Comparison of ENCODE assay signal across 9 cellular contexts in genomic region chr12:53791735-53792326, GRCh38. TPM values are rescaled to one million over a fixed set of nuclear protein-coding genes. Genes with fewer than 3 reads are reported as not detected.
DNase-seq lines count a peak whose midpoint lies in the region; ATAC-seq and TF ChIP-seq lines count a peak whose summit lies in the region.
"Had no signal": no experiment of that assay in that cellular context is flagged by ENCODE, and none has a peak within 500 bp of the region (broad histone marks: within the 10 kb centered on the region; RNA-seq: fewer than 3 reads in every experiment).

No MANE protein-coding gene starts in this region.

- H3K4me3 ChIP-seq in DND-41 (ENCODE audit: low read depth in 1 of 2, low read length in 2 of 2) (no peak overlapping the region), MM.1S (ENCODE audit: low read length) (no peak overlapping the region)
- no peak overlapping the region for H3K4me3 ChIP-seq in naive thymus-derived CD4-positive, alpha-beta T cell (ENCODE audit: low read length)

- ATAC-seq in DND-41 (ENCODE audit: insufficient read depth, low read depth) (peak; percentile 29; the same call in 1 of the 3 replicates), HG03442 (IDR thresholded peaks at IDR 0.05; ENCODE audit: unreplicated experiment) (no peak), HG02678 (IDR thresholded peaks at IDR 0.05; ENCODE audit: unreplicated experiment) (no peak), HG02610 (IDR thresholded peaks at IDR 0.05; ENCODE audit: unreplicated experiment) (no peak)
- no peak for ATAC-seq in activated naive CD8-positive, alpha-beta T cell treated with anti-CD3 and anti-CD28 coated beads, Interleukin-2, amount 10 ng/mL, durations not matched to agents 7 days and 5 days (ENCODE audit: low read depth)
- ATAC-seq in naive thymus-derived CD4-positive, alpha-beta T cell: no peak

- H3K27ac ChIP-seq in DND-41 (ENCODE audit: low read length) (no peak overlapping the region), MM.1S (ENCODE audit: low read length) (no peak overlapping the region)
- H3K27ac ChIP-seq in naive thymus-derived CD4-positive, alpha-beta T cell (ENCODE audit: low read depth, low read length): no peak overlapping the region

- no peaks in the 10 kb centered on the region for H3K9me2 ChIP-seq in MM.1S (replicated peaks; ENCODE audit: insufficient read depth, low read length)

- POLR2A ChIA-PET in activated naive CD8-positive, alpha-beta T cell treated with anti-CD3 and anti-CD28 coated beads, Interleukin-2, amount 10 ng/mL, durations not matched to agents 7 days and 5 days (lab: Charles Lee): no interaction called here
- POLR2A ChIA-PET in naive thymus-derived CD4-positive, alpha-beta T cell (lab: Charles Lee): no interaction called here

- H3K27me3 ChIP-seq in DND-41 (ENCODE audit: insufficient read depth, low read length, poor library complexity): peaks cover 58% of the 10 kb centered on the region
- H3K27me3 ChIP-seq in MM.1S (replicated peaks; ENCODE audit: insufficient read depth, low read length): no peaks in the 10 kb centered on the region
- peaks cover 0 to 2% of the 10 kb centered on the region in 2 donors for H3K27me3 ChIP-seq in naive thymus-derived CD4-positive, alpha-beta T cell (ENCODE audit: control insufficient read depth in 2 of 2, insufficient read depth in 2 of 2, low read length in 2 of 2)

- CTCF ChIA-PET in naive thymus-derived CD4-positive, alpha-beta T cell (lab: Charles Lee): interaction anchor here (0.6 to 1.1 kb wide), 3 partner anchors 8 to 425 kb away, joined by 3 read pairs; no protein-coding TSS in a partner anchor

- no peaks in the 10 kb centered on the region for H3K36me3 Mint-ChIP-seq in activated naive CD8-positive, alpha-beta T cell treated with anti-CD3 and anti-CD28 coated beads, Interleukin-2, amount 10 ng/mL, durations not matched to agents 7 days and 5 days
- H3K36me3 Mint-ChIP-seq in naive thymus-derived CD4-positive, alpha-beta T cell: peaks cover 0 to under 1% (median 0%) of the 10 kb centered on the region in 5 donors

- TF ChIP-seq CTCF in DND-41 (IDR thresholded peaks at IDR 0.05; ENCODE audit: borderline replicate concordance, extremely low read depth, low read length, poor library complexity, severe bottlenecking) (peak; percentile 63), MM.1S (IDR thresholded peaks at IDR 0.05; ENCODE audit: low read length) (peak; percentile 60)

- H3K9ac ChIP-seq in DND-41 (ENCODE audit: low read depth, low read length): no peak overlapping the region
- H3K9ac ChIP-seq in MM.1S (ENCODE audit: low read length): no peak overlapping the region

- H3K27me3 Mint-ChIP-seq in activated naive CD8-positive, alpha-beta T cell treated with anti-CD3 and anti-CD28 coated beads, Interleukin-2, amount 10 ng/mL, durations not matched to agents 7 days and 5 days: peaks cover 18% of the 10 kb centered on the region
- H3K27me3 Mint-ChIP-seq in naive thymus-derived CD4-positive, alpha-beta T cell: peaks cover 18 to 35% (median 24%) of the 10 kb centered on the region in 5 donors

- H3F3A ChIP-seq in MM.1S (ENCODE audit: insufficient read depth, low read length): no peaks in the 10 kb centered on the region

- no peak overlapping the region for H3K27ac Mint-ChIP-seq in activated naive CD8-positive, alpha-beta T cell treated with anti-CD3 and anti-CD28 coated beads, Interleukin-2, amount 10 ng/mL, durations not matched to agents 7 days and 5 days
- H3K27ac Mint-ChIP-seq in naive thymus-derived CD4-positive, alpha-beta T cell: no peak overlapping the region

- H4K20me1 ChIP-seq in DND-41 (ENCODE audit: insufficient read depth, low read length) (no peaks in the 10 kb centered on the region), MM.1S (ENCODE audit: insufficient read depth, low read length) (no peaks in the 10 kb centered on the region)

- H3K4me1 ChIP-seq in DND-41 (ENCODE audit: insufficient read depth, low read length): no peaks in the 10 kb centered on the region
- no peaks in the 10 kb centered on the region for H3K4me1 ChIP-seq in MM.1S (ENCODE audit: low read length)
- no peaks in the 10 kb centered on the region for H3K4me1 ChIP-seq in naive thymus-derived CD4-positive, alpha-beta T cell (ENCODE audit: control insufficient read depth in 2 of 2, insufficient read depth in 2 of 2, low read length in 2 of 2)

- DNase-seq in DND-41 (peak; percentile 21), MM.1S (peak; percentile 20), OCI-M2 (lab: John Stamatoyannopoulos, UW; ENCODE audit: unreplicated experiment) (no peak)
- DNase-seq in activated naive CD8-positive, alpha-beta T cell treated with anti-CD3 and anti-CD28 coated beads, Interleukin-2, amount 10 ng/mL, durations not matched to agents 7 days and 5 days: peak; percentile 28
- peak in 5 of 9 donors; percentile 1 to 23 (median 14) for DNase-seq in naive thymus-derived CD4-positive, alpha-beta T cell

- no peak overlapping the region for H2AFZ ChIP-seq in DND-41 (ENCODE audit: low read depth, low read length)
- H2AFZ ChIP-seq in MM.1S (ENCODE audit: low read length): no peak overlapping the region

- no peak overlapping the region for H3K4me3 Mint-ChIP-seq in activated naive CD8-positive, alpha-beta T cell treated with anti-CD3 and anti-CD28 coated beads, Interleukin-2, amount 10 ng/mL, durations not matched to agents 7 days and 5 days
- no peak overlapping the region for H3K4me3 Mint-ChIP-seq in naive thymus-derived CD4-positive, alpha-beta T cell

- intact Hi-C loops in naive thymus-derived CD4-positive, alpha-beta T cell (cut with micrococcal nuclease): loop anchor here in 1 of 2 donors (2.0 kb wide), 1 partner anchor 197 kb away; no protein-coding TSS in a partner anchor

- H3K79me2 ChIP-seq in DND-41 (ENCODE audit: insufficient read depth, low read length): no peaks in the 10 kb centered on the region
- H3K79me2 ChIP-seq in MM.1S (ENCODE audit: low read length): no peaks in the 10 kb centered on the region

- H3K9me3 ChIP-seq in DND-41 (ENCODE audit: insufficient read depth, low read length, severe bottlenecking) (no peaks in the 10 kb centered on the region), MM.1S (replicated peaks; ENCODE audit: insufficient read depth, low read length) (no peaks in the 10 kb centered on the region)
- H3K9me3 ChIP-seq in naive thymus-derived CD4-positive, alpha-beta T cell (ENCODE audit: control insufficient read depth in 2 of 3, low read length in 3 of 3): no peaks in the 10 kb centered on the region

- H3K4me2 ChIP-seq in DND-41 (ENCODE audit: insufficient read depth, low read length): no peak overlapping the region
- H3K4me2 ChIP-seq in MM.1S (ENCODE audit: low read depth, low read length): no peak overlapping the region

- H3K4me1 Mint-ChIP-seq in activated naive CD8-positive, alpha-beta T cell treated with anti-CD3 and anti-CD28 coated beads, Interleukin-2, amount 10 ng/mL, durations not matched to agents 7 days and 5 days: no peaks in the 10 kb centered on the region
- no peaks in the 10 kb centered on the region for H3K4me1 Mint-ChIP-seq in naive thymus-derived CD4-positive, alpha-beta T cell

- no peaks in the 10 kb centered on the region for H3K9me3 Mint-ChIP-seq in activated naive CD8-positive, alpha-beta T cell treated with anti-CD3 and anti-CD28 coated beads, Interleukin-2, amount 10 ng/mL, durations not matched to agents 7 days and 5 days
- H3K9me3 Mint-ChIP-seq in naive thymus-derived CD4-positive, alpha-beta T cell: no peaks in the 10 kb centered on the region

- H3K36me3 ChIP-seq in DND-41 (ENCODE audit: insufficient read depth, low read length): no peaks in the 10 kb centered on the region
- H3K36me3 ChIP-seq in MM.1S (replicated peaks; ENCODE audit: insufficient read depth, low read length): no peaks in the 10 kb centered on the region
- H3K36me3 ChIP-seq in naive thymus-derived CD4-positive, alpha-beta T cell (ENCODE audit: control insufficient read depth in 2 of 3, insufficient read depth in 3 of 3, low read length in 3 of 3): no peaks in the 10 kb centered on the region

RNA-seq across cellular contexts. Expression of gene CISTR, which starts 40.1 kb away (rescaled TPM):
- total RNA-seq in activated naive CD8-positive, alpha-beta T cell treated with anti-CD3 and anti-CD28 coated beads, Interleukin-2, amount 10 ng/mL, durations not matched to agents 7 days and 5 days: not detected
- total RNA-seq in naive thymus-derived CD4-positive, alpha-beta T cell: not detected
- polyA plus RNA-seq in naive thymus-derived CD4-positive, alpha-beta T cell: not detected
- total RNA-seq: LHCN-M2 had no signal
